Comparison of ENCODE assay signal across 1 cellular context in genomic region chr12:130860311-130860710, GRCh38.
TF ChIP-seq lines count a peak whose summit lies in the region.

No MANE protein-coding gene starts in this region.

TF ChIP-seq in H1, 55 proteins besides CTCF, POLR2A, EP300 and RAD21:
- TF ChIP-seq CBX5 (IDR thresholded peaks at IDR 0.05; ENCODE audit: low read depth, low read length) = no peak
- TF ChIP-seq ZNF274 (IDR thresholded peaks at IDR 0.05; ENCODE audit: borderline replicate concordance, extremely low read depth, low read length) = no peak
- no peak for TF ChIP-seq SIRT6 (IDR thresholded peaks at IDR 0.05; ENCODE audit: low read length)
- no peak for TF ChIP-seq MAX (IDR thresholded peaks at IDR 0.05)
- TF ChIP-seq CHD1 (IDR thresholded peaks at IDR 0.05; ENCODE audit: low read depth, low read length) = no peak
- TF ChIP-seq CHD2 (IDR thresholded peaks at IDR 0.05; ENCODE audit: low read length) = no peak
- TF ChIP-seq SP1 (IDR thresholded peaks at IDR 0.05; ENCODE audit: low read depth, low read length) = no peak
- TF ChIP-seq JUN (IDR thresholded peaks at IDR 0.05; ENCODE audit: low read depth, low read length) = no peak
- no peak for TF ChIP-seq SAP30 (IDR thresholded peaks at IDR 0.05; ENCODE audit: insufficient read depth, insufficient replicate concordance, low read length)
- TF ChIP-seq RNF2 (IDR thresholded peaks at IDR 0.05; ENCODE audit: borderline replicate concordance, low read depth, low read length, missing control alignments, poor library complexity, severe bottlenecking) = no peak
- no peak for TF ChIP-seq SIN3A (conservative IDR thresholded peaks at IDR 0.05 in 1 of 2, IDR thresholded peaks at IDR 0.05 in 1 of 2; ENCODE audit: low read depth in 1 of 2, low read length in 2 of 2)
- no peak for TF ChIP-seq POLR2AphosphoS5 (IDR thresholded peaks at IDR 0.05; ENCODE audit: low read depth, low read length)
- no peak for TF ChIP-seq TAF1 (IDR thresholded peaks at IDR 0.05; ENCODE audit: low read depth, low read length)
- TF ChIP-seq HDAC2 (IDR thresholded peaks at IDR 0.05; ENCODE audit: borderline replicate concordance in 1 of 2, low read depth in 2 of 2, low read length in 2 of 2) = no peak
- no peak for TF ChIP-seq ASH2L (IDR thresholded peaks at IDR 0.05; ENCODE audit: low read length)
